Comparison of ENCODE assay signal across 22 cellular contexts in genomic region chr6:9761220-9761619, GRCh38.
"Had no signal": no experiment of that assay in that cellular context is flagged by ENCODE, and none has a peak within 500 bp of the region (broad histone marks: within the 10 kb centered on the region; RNA-seq: fewer than 3 reads in every experiment).

No MANE protein-coding gene starts in this region.

- H3K4me2 ChIP-seq: smooth muscle cell had no signal

- DNase-seq: cortex of kidney; effector memory CD8-positive, alpha-beta T cell; head of caudate nucleus; kidney; natural killer cell; stimulated activated CD4-positive, alpha-beta T cell treated with anti-CD3 and anti-CD28 coated beads, Interleukin-12 subunit alpha, Interleukin-12 subunit beta, amount 100 ng/mL, for 4 hours; stimulated activated CD4-positive, alpha-beta T cell treated with anti-CD3 and anti-CD28 coated beads, Interleukin-1b, Interleukin-23, amount 100 ng/mL, for 48 hours; stimulated activated CD4-positive, alpha-beta T cell treated with anti-CD3 and anti-CD28 coated beads, Interleukin-4, amount 100 ng/mL, for 1 hour; stimulated activated CD8-positive, alpha-beta memory T cell treated with anti-CD3 and anti-CD28 coated beads, Interleukin-4, amount 100 ng/mL, for 48 hours; stimulated activated naive CD4-positive, alpha-beta T cell; stomach; thyroid gland had no signal

- H3K4me3 ChIP-seq: lung, prostate gland, right atrium auricular region, smooth muscle cell, stomach, thyroid gland had no signal

- H3K4me1 Mint-ChIP-seq: memory B cell, natural killer cell had no signal

- H3K9me3 ChIP-seq: neutrophil, prostate gland, right atrium auricular region, stomach, thyroid gland had no signal

- ATAC-seq: effector memory CD8-positive, alpha-beta T cell; left lobe of liver; natural killer cell; sciatic nerve had no signal

- H3K27me3 Mint-ChIP-seq: effector memory CD8-positive, alpha-beta T cell; memory B cell; type B pancreatic cell had no signal

- H3K27ac Mint-ChIP-seq: effector memory CD8-positive, alpha-beta T cell; memory B cell; natural killer cell; type B pancreatic cell had no signal

- H3K4me1 ChIP-seq: prostate gland, right atrium auricular region, stomach, thyroid gland had no signal

- H3K4me3 Mint-ChIP-seq: effector memory CD8-positive, alpha-beta T cell; memory B cell; natural killer cell; neural crest cell; type B pancreatic cell had no signal

- H3K36me3 ChIP-seq: neutrophil, prostate gland, right atrium auricular region, stomach, thyroid gland had no signal

- H3K27ac ChIP-seq: neutrophil, prostate gland, right atrium auricular region, stomach, thyroid gland had no signal

- H3K9me3 Mint-ChIP-seq: type B pancreatic cell had no signal

- H3K27me3 ChIP-seq: neutrophil, right atrium auricular region, stomach, thyroid gland had no signal
